In genomic region chr10:8499312-8499711, GRCh38 we compare ENCODE assay signal across 18 cellular contexts.
DNase-seq lines count a peak whose midpoint lies in the region; ATAC-seq and TF ChIP-seq lines count a peak whose summit lies in the region.
"Had no signal": no experiment of that assay in that cellular context is flagged by ENCODE, and none has a peak within 500 bp of the region (broad histone marks: within the 10 kb centered on the region; RNA-seq: fewer than 3 reads in every experiment).

No MANE protein-coding gene starts in this region.

- in situ Hi-C loops in mammary epithelial cell (cut with MboI; ENCODE audit: low sequenced_read_pairs in 2 of 2), result no loop called here

- H3K4me1 ChIP-seq in mammary epithelial cell (ENCODE audit: insufficient read depth, low read length) (no peaks in the 10 kb centered on the region), breast epithelium (no peaks in the 10 kb centered on the region), RWPE2 (ENCODE audit: insufficient read depth, poor library complexity, severe bottlenecking) (no peaks in the 10 kb centered on the region), right lobe of liver (no peaks in the 10 kb centered on the region)
- H3K4me1 ChIP-seq: BLaER1 treated with 17β-estradiol and CSF1 and Interleukin-3, amounts not matched to agents 10 nM and 100 nM had no signal

- no peak overlapping the region for H3K9ac ChIP-seq in mammary epithelial cell (ENCODE audit: insufficient read depth, low read length)
- H3K9ac ChIP-seq: BLaER1 treated with 17β-estradiol and CSF1 and Interleukin-3, amounts not matched to agents 10 nM and 100 nM had no signal

- DNase-seq in mammary epithelial cell (peak; percentile 4), breast epithelium (ENCODE audit: low spot score in 2 of 2) (no peak), RWPE2 (ENCODE audit: low spot score) (no peak), epithelial cell of prostate (ENCODE audit: low read depth, low spot score) (no peak), renal cortical epithelial cell (ENCODE audit: low read depth) (peak; percentile 34), right lobe of liver (no peak), NCI-H82 treated with DMSO at 0.1 percent for 48 hours (lab: John Stamatoyannopoulos, UW; ENCODE audit: unreplicated experiment) (no peak), SW480 (ENCODE audit: low spot score) (no peak)
- DNase-seq: CD8-positive, alpha-beta memory T cell; COR-L47; DMS 273 treated with DMSO at 0.1 percent for 48 hours; DMS79; GF-D8; HCEC 1CT; IMR-90 had no signal

- H3K27ac ChIP-seq in mammary epithelial cell (ENCODE audit: insufficient read depth, low read depth, low read length) (no peak overlapping the region), breast epithelium (no peak overlapping the region), RWPE2 (ENCODE audit: poor library complexity, severe bottlenecking) (no peak overlapping the region), epithelial cell of prostate (peak overlapping the region; percentile 70), right lobe of liver (no peak overlapping the region)
- H3K27ac ChIP-seq: BLaER1 treated with 17β-estradiol and CSF1 and Interleukin-3, amounts not matched to agents 10 nM and 100 nM; HL-60 had no signal

- TF ChIP-seq CTCF in mammary epithelial cell (conservative IDR thresholded peaks at IDR 0.05 in 1 of 2, IDR thresholded peaks at IDR 0.05 in 1 of 2; ENCODE audit: extremely low read depth in 1 of 2, insufficient read depth in 1 of 2, low read depth in 1 of 2, low read length in 2 of 2), result no peak
- TF ChIP-seq CTCF in breast epithelium (IDR thresholded peaks at IDR 0.05), result no peak
- TF ChIP-seq CTCF in RWPE2 (IDR thresholded peaks at IDR 0.05; ENCODE audit: poor library complexity, severe bottlenecking), result no peak
- TF ChIP-seq CTCF in right lobe of liver (IDR thresholded peaks at IDR 0.05), result no peak

- dilution Hi-C loops in mammary epithelial cell (cut with HindIII; ENCODE audit: low sequenced_read_pairs), result no loop called here

- no peak for TF ChIP-seq POLR2A in breast epithelium (IDR thresholded peaks at IDR 0.05)
- no peak for TF ChIP-seq POLR2A in right lobe of liver (IDR thresholded peaks at IDR 0.05)

- CTCF ChIA-PET in mammary epithelial cell (lab: Charles Lee; ENCODE audit: low non-redundant PET), result no interaction called here

- no peak overlapping the region for H2AFZ ChIP-seq in mammary epithelial cell (ENCODE audit: low read depth, low read length)
- H2AFZ ChIP-seq: GM23338 had no signal

- peaks cover 1% of the 10 kb centered on the region for H3K27me3 ChIP-seq in mammary epithelial cell (ENCODE audit: insufficient read depth, low read length)
- H3K27me3 ChIP-seq in breast epithelium, result no peaks in the 10 kb centered on the region
- H3K27me3 ChIP-seq in RWPE2 (ENCODE audit: insufficient read depth, poor library complexity, severe bottlenecking), result no peaks in the 10 kb centered on the region
- no peaks in the 10 kb centered on the region for H3K27me3 ChIP-seq in right lobe of liver
- H3K27me3 ChIP-seq: BLaER1 treated with 17β-estradiol and CSF1 and Interleukin-3, amounts not matched to agents 10 nM and 100 nM had no signal

- BruUV-seq in mammary epithelial cell (replicated peaks; lab: Mats Ljungman, UMichigan), result no TSS peak

- no peak overlapping the region for H3K4me2 ChIP-seq in mammary epithelial cell (ENCODE audit: insufficient read depth, low read depth, low read length)
- H3K4me2 ChIP-seq: BLaER1 treated with 17β-estradiol and CSF1 and Interleukin-3, amounts not matched to agents 10 nM and 100 nM; GM23338 had no signal

- H3K36me3 ChIP-seq in mammary epithelial cell (ENCODE audit: insufficient read depth, low read length), result no peaks in the 10 kb centered on the region
- H3K36me3 ChIP-seq in breast epithelium, result no peaks in the 10 kb centered on the region
- H3K36me3 ChIP-seq in RWPE2 (ENCODE audit: low read depth), result no peaks in the 10 kb centered on the region
- no peaks in the 10 kb centered on the region for H3K36me3 ChIP-seq in right lobe of liver
- H3K36me3 ChIP-seq: BLaER1 treated with 17β-estradiol and CSF1 and Interleukin-3, amounts not matched to agents 10 nM and 100 nM had no signal

- no peaks in the 10 kb centered on the region for H3K79me2 ChIP-seq in mammary epithelial cell (ENCODE audit: insufficient read depth, low read length)

- intact Hi-C loops in mammary epithelial cell (cut with micrococcal nuclease) (no loop called here), breast epithelium (cut with DNase I; ENCODE audit: low total_unique reads) (no loop called here), right lobe of liver (cut with DNase I) (no loop called here)

- H4K20me1 ChIP-seq in mammary epithelial cell (ENCODE audit: insufficient read depth, low read length), result no peaks in the 10 kb centered on the region
- H4K20me1 ChIP-seq: BLaER1 treated with 17β-estradiol and CSF1 and Interleukin-3, amounts not matched to agents 10 nM and 100 nM had no signal

- H3K4me3 ChIP-seq in mammary epithelial cell (replicated peaks in 1 of 3; ENCODE audit: insufficient read depth in 1 of 3, low read depth in 2 of 3, low read length in 3 of 3) (no peak overlapping the region), breast epithelium (no peak overlapping the region), RWPE2 (ENCODE audit: severe bottlenecking) (no peak overlapping the region), right lobe of liver (no peak overlapping the region)
- H3K4me3 ChIP-seq: BLaER1 treated with 17β-estradiol and CSF1 and Interleukin-3, amounts not matched to agents 10 nM and 100 nM; GM23338 had no signal

- WGBS in mammary epithelial cell (ENCODE audit: low coverage, missing lambda C conversion rate), result 72% methylated on average over 4 of the region's 4 CpGs
- WGBS in right lobe of liver (ENCODE audit: insufficient coverage, low coverage, low lambda C conversion rate, missing lambda C conversion rate), result 53% methylated on average over 4 of the region's 4 CpGs

- ATAC-seq in RWPE2 (ENCODE audit: low read depth), result peak; percentile 23; the same call in 1 of the 3 replicates
- ATAC-seq in right lobe of liver, result no peak
- ATAC-seq: GM23338 had no signal

- H3K9me3 ChIP-seq in mammary epithelial cell (replicated peaks; ENCODE audit: insufficient read depth, low read length), result no peaks in the 10 kb centered on the region
- no peaks in the 10 kb centered on the region for H3K9me3 ChIP-seq in breast epithelium
- no peaks in the 10 kb centered on the region for H3K9me3 ChIP-seq in RWPE2 (ENCODE audit: severe bottlenecking)
- no peaks in the 10 kb centered on the region for H3K9me3 ChIP-seq in right lobe of liver

Comparison
In these comparisons a context has a peak if more than half of its experiments do, and no peak if none do; other contexts are left out.
1. DNase-seq: peak in mammary epithelial cell (single experiment) and renal cortical epithelial cell (single experiment); none in breast epithelium (0 of 2), RWPE2 (single experiment), epithelial cell of prostate (single experiment), right lobe of liver (0 of 3), NCI-H82 treated with DMSO at 0.1 percent for 48 hours (single experiment) and SW480 (single experiment).